In the genomic region with DNA sequence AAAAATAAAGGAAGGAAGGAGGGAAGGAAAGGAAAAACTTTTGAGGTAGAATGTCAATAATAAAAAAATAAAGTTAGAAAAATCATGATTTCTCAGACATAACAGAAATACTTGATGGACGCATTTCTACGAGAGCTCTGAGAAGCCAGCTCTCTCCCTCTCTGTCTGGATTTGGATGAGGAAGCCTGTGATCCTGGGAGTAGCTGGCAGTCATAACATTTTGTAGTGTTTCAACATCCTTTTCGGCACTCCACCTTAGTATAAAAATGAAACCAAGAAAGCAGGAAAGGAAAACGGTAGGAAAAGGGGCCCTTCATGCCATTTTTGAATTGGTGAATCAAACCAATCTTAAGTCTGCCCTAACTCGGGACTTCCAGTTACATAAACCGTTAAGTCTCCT, we compare ENCODE assay signal across 30 cellular contexts.
DNase-seq lines count a peak whose midpoint lies in the region; ATAC-seq and TF ChIP-seq lines count a peak whose summit lies in the region.
"Had no signal": no experiment of that assay in that cellular context is flagged by ENCODE, and none has a peak within 500 bp of the region (broad histone marks: within the 10 kb centered on the region; RNA-seq: fewer than 3 reads in every experiment).

No MANE protein-coding gene starts in this region.

- no peaks in the 10 kb centered on the region for H3F3A ChIP-seq in GM23248 (ENCODE audit: insufficient read depth)
- no peaks in the 10 kb centered on the region for H3F3A ChIP-seq in PC-3 (ENCODE audit: low read length, unreplicated experiment)

- no peak for ATAC-seq in PC-3
- no peak for ATAC-seq in HG03280 (IDR thresholded peaks at IDR 0.05; ENCODE audit: unreplicated experiment)
- ATAC-seq: natural killer cell treated with Interleukin-12 subunit alpha and Interleukin-12 subunit beta and Interleukin-15 and Interleukin-18, amount 100 ng/mL, for 72 hours; stimulated activated memory B cell treated with anti-CD40 and anti-IgM and Interleukin-4, amounts not matched to agents 10 μg/mL and 1 μg/mL and 100 μg/mL, for 72 hours; T-cell; WTC11 had no signal

- H3K4me3 ChIP-seq in GM23248 (peak overlapping the region; percentile 60), PC-3 (ENCODE audit: low read length) (no peak overlapping the region; the same call in 1 of the 2 replicates)
- H3K4me3 ChIP-seq: ascending aorta, colonic mucosa, lung, SJCRH30 had no signal

- no peak for TF ChIP-seq CTCF in PC-3 (conservative IDR thresholded peaks at IDR 0.05; ENCODE audit: low read depth, low read length)

- H3K9me2 ChIP-seq in GM23248 (ENCODE audit: insufficient read depth) (no peaks in the 10 kb centered on the region), PC-3 (replicated peaks; ENCODE audit: low read length) (no peaks in the 10 kb centered on the region)

- H3K27me3 ChIP-seq in GM23248 (replicated peaks; ENCODE audit: insufficient read depth) = no peaks in the 10 kb centered on the region
- H3K27me3 ChIP-seq in PC-3 (ENCODE audit: low read length) = no peaks in the 10 kb centered on the region
- H3K27me3 ChIP-seq: ascending aorta, colonic mucosa, SJCRH30, upper lobe of left lung had no signal

- POLR2A ChIA-PET in PC-3 (lab: Charles Lee; ENCODE audit: unreplicated experiment) = no interaction called here

- H3K36me3 ChIP-seq in GM23248 (ENCODE audit: low read depth) (no peaks in the 10 kb centered on the region), PC-3 (ENCODE audit: low read depth, low read length) (no peaks in the 10 kb centered on the region)
- H3K36me3 ChIP-seq: ascending aorta, colonic mucosa, SJCRH30, upper lobe of left lung had no signal

- 33 to 37% methylated on average over 6 of the region's 6 CpGs for WGBS in GM23248 (ENCODE audit: low coverage in 1 of 2, low lambda C conversion rate in 2 of 2, missing lambda C conversion rate in 2 of 2), 2 experiments

- H3K4me1 ChIP-seq in GM23248 (ENCODE audit: insufficient read depth) = peaks cover 5% of the 10 kb centered on the region; the same call in 1 of the 2 replicates
- H3K4me1 ChIP-seq in PC-3 (ENCODE audit: insufficient read depth, low read length) = no peaks in the 10 kb centered on the region
- H3K4me1 ChIP-seq: ascending aorta, colonic mucosa, SJCRH30, upper lobe of left lung had no signal

- in situ Hi-C loops in GM23248 (cut with MboI) = no loop called here

- H3K9ac ChIP-seq in GM23248 (peak overlapping the region; percentile 73), PC-3 (ENCODE audit: low read length) (no peak overlapping the region)
- H3K9ac ChIP-seq: KMS-11 had no signal

- CTCF ChIA-PET in PC-3 (lab: Charles Lee) = no interaction called here

- DNase-seq in GM23248 (peak; percentile 62), PC-3 (no peak), fibroblast of peridontal ligament (ENCODE audit: extremely low read depth) (peak; percentile 32), stromal cell of bone marrow (ENCODE audit: low read depth) (peak; percentile 24), DMS153 (lab: John Stamatoyannopoulos, UW) (no peak), NCI-H1694 treated with DMSO at 0.1 percent for 48 hours (lab: John Stamatoyannopoulos, UW) (no peak)
- DNase-seq: activated CD4-positive, alpha-beta T cell treated with anti-CD3 and anti-CD28 coated beads, Interleukin-2, amount 10 ng/mL, durations not matched to agents 24 days and 14 days; activated CD8-positive, alpha-beta memory T cell treated with anti-CD3 and anti-CD28 coated beads for 24 hours; activated effector memory CD4-positive, alpha-beta T cell treated with Interleukin-2 at 50 U/mL for 16 hours; activated naive CD8-positive, alpha-beta T cell treated with anti-CD3 and anti-CD28 coated beads for 36 hours; Calu3; CD4-positive, CD25-positive, alpha-beta regulatory T cell; colonic mucosa; DMS79 treated with DMSO at 0.1 percent for 48 hours; effector CD4-positive, alpha-beta T cell; foreskin melanocyte; HFFc6; NCI-H1417 treated with DMSO at 0.1 percent for 48 hours; occipital lobe; RPMI8226; SJCRH30; T-cell; upper lobe of left lung had no signal

- H4K20me1 ChIP-seq in GM23248 (ENCODE audit: insufficient read depth) (no peaks in the 10 kb centered on the region), PC-3 (ENCODE audit: low read length) (no peaks in the 10 kb centered on the region)

- BruUV-seq in PC-3 (replicated peaks; lab: Mats Ljungman, UMichigan) = no TSS peak

- no peaks in the 10 kb centered on the region for H3K79me2 ChIP-seq in GM23248 (ENCODE audit: insufficient read depth)
- no peaks in the 10 kb centered on the region for H3K79me2 ChIP-seq in PC-3 (ENCODE audit: low read length)

- peak overlapping the region; percentile 96 for H2AFZ ChIP-seq in GM23248
- peak overlapping the region; percentile 36; the same call in 1 of the 2 replicates for H2AFZ ChIP-seq in PC-3 (ENCODE audit: low read length)

- H3K27ac ChIP-seq in GM23248 (peak overlapping the region; percentile 34), PC-3 (ENCODE audit: low read length) (no peak overlapping the region)
- H3K27ac ChIP-seq: ascending aorta, colonic mucosa, KMS-11, SJCRH30, upper lobe of left lung had no signal

- intact Hi-C loops in PC-3 (cut with micrococcal nuclease) = no loop called here

- no peaks in the 10 kb centered on the region for H3K9me3 ChIP-seq in GM23248 (ENCODE audit: low read depth)
- no peaks in the 10 kb centered on the region for H3K9me3 ChIP-seq in PC-3 (ENCODE audit: low read length)
- H3K9me3 ChIP-seq: ascending aorta, colonic mucosa, SJCRH30 had no signal

- H3K4me2 ChIP-seq in GM23248 (ENCODE audit: unreplicated experiment) (peak overlapping the region; percentile 83), PC-3 (ENCODE audit: low read length) (peak overlapping the region; percentile 42; the same call in 1 of the 2 replicates)
- H3K4me2 ChIP-seq: KMS-11 had no signal

Comparison
In these comparisons a context has a peak if more than half of its experiments do, and no peak if none do; other contexts are left out.
1. DNase-seq: peak in GM23248 (single experiment), fibroblast of peridontal ligament (single experiment) and stromal cell of bone marrow (single experiment); none in PC-3 (single experiment), DMS153 (single experiment) and NCI-H1694 treated with DMSO at 0.1 percent for 48 hours (single experiment).